Comparison of ENCODE assay signal across 18 cellular contexts in the genomic region with DNA sequence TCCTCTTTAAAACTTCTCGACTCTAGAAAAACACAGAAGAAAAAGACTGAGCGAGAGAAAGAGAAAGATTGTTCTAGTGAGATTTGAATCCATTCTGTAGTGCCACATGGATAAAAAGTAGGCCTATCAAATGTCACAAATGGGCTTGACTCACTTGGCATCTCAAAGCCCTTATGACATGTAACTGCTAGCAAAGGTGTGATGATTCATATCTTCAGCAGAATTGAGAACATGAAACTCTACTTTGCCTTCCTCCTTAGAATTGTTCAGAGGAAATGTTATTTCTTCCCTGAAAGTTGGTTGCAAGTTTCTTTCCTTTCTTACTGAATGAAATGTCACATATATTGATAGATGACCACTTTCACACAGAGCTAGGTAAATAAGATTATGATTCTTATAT. TPM values are rescaled to one million over a fixed set of nuclear protein-coding genes. Genes with fewer than 3 reads are reported as not detected.
DNase-seq lines count a peak whose midpoint lies in the region; ATAC-seq, FAIRE-seq and TF ChIP-seq lines count a peak whose summit lies in the region.
"Had no signal": no experiment of that assay in that cellular context is flagged by ENCODE, and none has a peak within 500 bp of the region (broad histone marks: within the 10 kb centered on the region; RNA-seq: fewer than 3 reads in every experiment).

No MANE protein-coding gene starts in this region.

- DNase-seq in CD14-positive monocyte (ENCODE audit: low spot score) (no peak), MV-4-11 (lab: John Stamatoyannopoulos, UW) (peak; percentile 49), GM12878 (ENCODE audit: low read depth, low spot score) (peak; percentile 70), left cardiac atrium (no peak), right atrium auricular region (ENCODE audit: low spot score) (no peak)
- DNase-seq: activated CD4-positive, CD25-positive, alpha-beta regulatory T cell; BE2C; GDM1; Kasumi-1; left ventricle myocardium superior had no signal

- intact Hi-C loops in CD14-positive monocyte (cut with micrococcal nuclease), result no loop called here
- intact Hi-C loops in GM12878 (cut with micrococcal nuclease; ENCODE audit: unreplicated experiment), result loop anchor here (1.0 kb wide), 1 partner anchor 23 kb away; no protein-coding TSS in a partner anchor
- intact Hi-C loops in left cardiac atrium (cut with DNase I), result no loop called here

- H3K79me2 ChIP-seq in GM12878 (ENCODE audit: control insufficient read depth, insufficient read depth, low read length), result no peaks in the 10 kb centered on the region

- SMC1A ChIA-PET in GM12878 (lab: Charles Lee; ENCODE audit: uncharacterized antibody, unreplicated experiment), result interaction anchor here (1.0 to 2.3 kb wide), 9 partner anchors 17 to 66 kb away, joined by 3 to 8 read pairs (median 4); no protein-coding TSS in a partner anchor

- ATAC-seq in GM18868 (IDR thresholded peaks at IDR 0.05; ENCODE audit: unreplicated experiment) (peak; percentile 47), GM12878 (peak; percentile 79), HG02759 (IDR thresholded peaks at IDR 0.05; ENCODE audit: unreplicated experiment) (no peak), GM21717 (IDR thresholded peaks at IDR 0.05; ENCODE audit: unreplicated experiment) (no peak), left cardiac atrium (no peak)
- ATAC-seq: left ventricle myocardium superior, Right ventricle myocardium inferior had no signal

- peaks cover 42% of the 10 kb centered on the region for H3K4me1 ChIP-seq in GM12878 (ENCODE audit: control insufficient read depth, insufficient read depth, low read length)
- H3K4me1 ChIP-seq in right atrium auricular region, result no peaks in the 10 kb centered on the region
- H3K4me1 ChIP-seq: BE2C, neural progenitor cell had no signal

- peak overlapping the region; percentile 66 for H3K27ac ChIP-seq in GM12878 (ENCODE audit: control insufficient read depth, insufficient read depth)
- no peak overlapping the region for H3K27ac ChIP-seq in right atrium auricular region
- H3K27ac ChIP-seq: neural progenitor cell, skin epidermis, vagina had no signal

- CTCF ChIA-PET in GM12878 (lab: Yijun Ruan, JAX), result interaction anchor here (0.6 to 1.4 kb wide), 2 partner anchors 13 to 57 kb away, joined by 3 to 4 read pairs; no protein-coding TSS in a partner anchor

- BruUV-seq in GM12878 (replicated peaks; lab: Mats Ljungman, UMichigan), result no TSS peak

- TF ChIP-seq POLR2A in GM12878 (IDR thresholded peaks at IDR 0.05; ENCODE audit: low read depth, low read length), result no peak

- POLR2A ChIA-PET in GM12878 (lab: Charles Lee), result interaction anchor here (2.1 kb wide), 1 partner anchor 25 kb away, joined by 7 read pairs; no protein-coding TSS in a partner anchor

- RAD21 ChIA-PET in GM12878 (lab: Charles Lee; ENCODE audit: unreplicated experiment), result interaction anchor here (1.0 to 1.8 kb wide), 4 partner anchors 19 to 70 kb away, joined by 3 to 4 read pairs (median 4); no protein-coding TSS in a partner anchor

- in situ Hi-C loops in GM12878 (cut with MboI), result no loop called here

- peak; percentile 66 for FAIRE-seq in GM12878 (lab: Jason Lieb, UNC)
- FAIRE-seq: H1 had no signal

- TF ChIP-seq CTCF in CD14-positive monocyte (IDR thresholded peaks at IDR 0.05) (no peak), GM12878 (IDR thresholded peaks at IDR 0.05 in 2 of 3, conservative IDR thresholded peaks at IDR 0.05 in 1 of 3; ENCODE audit: control insufficient read depth in 2 of 3, extremely low read depth in 1 of 3, insufficient read depth in 1 of 3, low read depth in 3 of 3, low read length in 3 of 3) (no peak), right atrium auricular region (IDR thresholded peaks at IDR 0.05) (no peak)

- H3K4me3 Mint-ChIP-seq in CD14-positive monocyte, result no peak overlapping the region
- H3K4me3 Mint-ChIP-seq: neural progenitor cell had no signal

- H3K4me2 ChIP-seq in GM12878 (ENCODE audit: control insufficient read depth, insufficient read depth), result peak overlapping the region; percentile 85
- H3K4me2 ChIP-seq: neural progenitor cell had no signal

- WGBS in GM12878 (ENCODE audit: insufficient coverage, insufficient replicate concordance, low lambda C conversion rate, missing lambda C conversion rate), result 26% methylated on average over 2 of the region's 2 CpGs

- peak overlapping the region in 6 of 7 donors; percentile 14 to 72 (median 62) for H3K27ac Mint-ChIP-seq in CD14-positive monocyte
- H3K27ac Mint-ChIP-seq: neural progenitor cell had no signal

- no peak overlapping the region for H3K4me3 ChIP-seq in GM12878
- no peak overlapping the region for H3K4me3 ChIP-seq in right atrium auricular region
- H3K4me3 ChIP-seq: neural progenitor cell, skin epidermis, vagina had no signal

- H3K9me3 Mint-ChIP-seq in CD14-positive monocyte, result peaks cover 0 to 2% (median 0%) of the 10 kb centered on the region in 7 donors
- H3K9me3 Mint-ChIP-seq: neural progenitor cell had no signal

- peaks cover 0 to 6% of the 10 kb centered on the region in 2 donors for H3K36me3 Mint-ChIP-seq in CD14-positive monocyte
- H3K36me3 Mint-ChIP-seq: neural progenitor cell had no signal

- H3K9ac ChIP-seq in GM12878 (ENCODE audit: control insufficient read depth, insufficient read depth, low read length), result no peak overlapping the region
- H3K9ac ChIP-seq: neural progenitor cell had no signal

- TF ChIP-seq EP300 in GM12878 (IDR thresholded peaks at IDR 0.05; ENCODE audit: borderline replicate concordance in 1 of 2, control insufficient read depth in 1 of 2, low read depth in 2 of 2, low read length in 2 of 2), result no peak

- H4K20me1 ChIP-seq in GM12878 (ENCODE audit: control insufficient read depth, insufficient read depth), result no peaks in the 10 kb centered on the region

- TF ChIP-seq RAD21 in GM12878 (IDR thresholded peaks at IDR 0.05; ENCODE audit: insufficient read depth, low read depth, low read length), result peak; percentile 17; the same call in 1 of the 2 replicates

- no peaks in the 10 kb centered on the region for H3K36me3 ChIP-seq in GM12878 (ENCODE audit: control insufficient read depth in 2 of 2, insufficient read depth in 2 of 2, low read length in 1 of 2)
- H3K36me3 ChIP-seq in right atrium auricular region, result no peaks in the 10 kb centered on the region
- H3K36me3 ChIP-seq: BE2C, neural progenitor cell, vagina had no signal

- H3K9me3 ChIP-seq in GM12878 (replicated peaks; ENCODE audit: control insufficient read depth, insufficient read depth, low read length) (no peaks in the 10 kb centered on the region; the same call in 1 of the 3 replicates), right atrium auricular region (no peaks in the 10 kb centered on the region)
- H3K9me3 ChIP-seq: BE2C, vagina had no signal

- H3K27me3 ChIP-seq in GM12878 (replicated peaks in 1 of 2; ENCODE audit: control insufficient read depth in 2 of 2, insufficient read depth in 2 of 2, low read length in 1 of 2), result no peaks in the 10 kb centered on the region
- no peaks in the 10 kb centered on the region for H3K27me3 ChIP-seq in right atrium auricular region
- H3K27me3 ChIP-seq: BE2C, neural progenitor cell, vagina had no signal

- peaks cover 0 to 8% (median 0%) of the 10 kb centered on the region in 3 donors for H3K27me3 Mint-ChIP-seq in CD14-positive monocyte (ENCODE audit: low read depth in 3 of 3)

- peaks cover 75% of the 10 kb centered on the region for H3K4me1 Mint-ChIP-seq in CD14-positive monocyte
- H3K4me1 Mint-ChIP-seq: neural progenitor cell had no signal

- H2AFZ ChIP-seq in GM12878 (ENCODE audit: control insufficient read depth, low read depth, low read length), result no peak overlapping the region
- H2AFZ ChIP-seq: neural progenitor cell had no signal

TF ChIP-seq in GM12878, 131 proteins besides CTCF, POLR2A, EP300 and RAD21 (continues in another document):
- no peak for TF ChIP-seq TAF1 (IDR thresholded peaks at IDR 0.05; ENCODE audit: borderline replicate concordance, low read depth, low read length)
- no peak for TF ChIP-seq HDAC6 (IDR thresholded peaks at IDR 0.05; ENCODE audit: unreplicated experiment)
- no peak for TF ChIP-seq SREBF2 (IDR thresholded peaks at IDR 0.05; ENCODE audit: low read length)
- TF ChIP-seq, protein P1, sequence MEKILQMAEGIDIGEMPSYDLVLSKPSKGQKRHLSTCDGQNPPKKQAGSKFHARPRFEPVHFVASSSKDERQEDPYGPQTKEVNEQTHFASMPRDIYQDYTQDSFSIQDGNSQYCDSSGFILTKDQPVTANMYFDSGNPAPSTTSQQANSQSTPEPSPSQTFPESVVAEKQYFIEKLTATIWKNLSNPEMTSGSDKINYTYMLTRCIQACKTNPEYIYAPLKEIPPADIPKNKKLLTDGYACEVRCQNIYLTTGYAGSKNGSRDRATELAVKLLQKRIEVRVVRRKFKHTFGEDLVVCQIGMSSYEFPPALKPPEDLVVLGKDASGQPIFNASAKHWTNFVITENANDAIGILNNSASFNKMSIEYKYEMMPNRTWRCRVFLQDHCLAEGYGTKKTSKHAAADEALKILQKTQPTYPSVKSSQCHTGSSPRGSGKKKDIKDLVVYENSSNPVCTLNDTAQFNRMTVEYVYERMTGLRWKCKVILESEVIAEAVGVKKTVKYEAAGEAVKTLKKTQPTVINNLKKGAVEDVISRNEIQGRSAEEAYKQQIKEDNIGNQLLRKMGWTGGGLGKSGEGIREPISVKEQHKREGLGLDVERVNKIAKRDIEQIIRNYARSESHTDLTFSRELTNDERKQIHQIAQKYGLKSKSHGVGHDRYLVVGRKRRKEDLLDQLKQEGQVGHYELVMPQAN (conservative IDR thresholded peaks at IDR 0.05), result no peak

RNA-seq across cellular contexts. Expression of a gene that starts 40.4 kb away (rescaled TPM):
- polyA plus RNA-seq in CD14-positive monocyte (100 to 1,000 TPM; 107 to 117 TPM), GM12878 (2011; rRNA removed) (78.9 and 80.1 TPM in 2 replicates), GM12878 (2014; fragmentation: Illumina TruSeq; extraction: Trizol) (87.9 and 101 TPM in 2 replicates), GM12878 (2014; fragmentation: Nextera tagmentation; extraction: Ambion mirVana) (10 to 100 TPM; 93.4 to 99.7 TPM), GM12878 (2014; rRNA removed) (138 and 147 TPM in 2 replicates), GM12878 (2016; fragmentation: Nextera tagmentation; extraction: Ambion mirVana) (100 to 1,000 TPM; 150 to 156 TPM)
- total RNA-seq in GM12878 (2013; cell fraction: nucleolus; rRNA removed), result 632 and 708 TPM in 2 replicates
- total RNA-seq in GM12878 (2014; rRNA removed) (113 and 123 TPM in 2 replicates), GM12878 (2014; rRNA removed; fragmentation: Illumina TruSeq; extraction: Trizol) (80.6 and 83.3 TPM in 2 replicates), GM12878 (2021) (125 and 130 TPM in 2 replicates), left cardiac atrium (10 to 100 TPM; 53.9 to 57.4 TPM), right atrium auricular region (10 to 100 TPM; 45.1 to 54.1 TPM)
- polyA plus RNA-seq in GM12878 (2011; ENCODE audit: low read depth), result 128 TPM
- polyA plus RNA-seq in GM12878 (2011; cell fraction: cytosol; rRNA removed), result 109 and 115 TPM in 2 replicates
- polyA plus RNA-seq in GM12878 (2011; cell fraction: nucleus; rRNA removed), result 359 and 389 TPM in 2 replicates
- 121 and 164 TPM in 2 replicates for polyA plus RNA-seq in GM12878 (2012)
- polyA minus RNA-seq in GM12878 (2011; rRNA and poly(A)+ RNA removed), result 84.5 and 84.7 TPM in 2 replicates
- polyA minus RNA-seq in GM12878 (2011; cell fraction: cytosol; rRNA and poly(A)+ RNA removed), result 15.5 and 16.8 TPM in 2 replicates
- polyA minus RNA-seq in GM12878 (2011; cell fraction: nucleus; rRNA and poly(A)+ RNA removed), result 118 and 156 TPM in 2 replicates

Comparison
In these comparisons a context has a peak if more than half of its experiments do, and no peak if none do; other contexts are left out.
1. DNase-seq: peak in MV-4-11 (single experiment) and GM12878 (single experiment); none in CD14-positive monocyte (single experiment), left cardiac atrium (single experiment) and right atrium auricular region (single experiment).
2. ATAC-seq: peak in GM18868 (single experiment) and GM12878 (single experiment); none in HG02759 (single experiment), GM21717 (single experiment) and left cardiac atrium (0 of 2).